In the genomic region with DNA sequence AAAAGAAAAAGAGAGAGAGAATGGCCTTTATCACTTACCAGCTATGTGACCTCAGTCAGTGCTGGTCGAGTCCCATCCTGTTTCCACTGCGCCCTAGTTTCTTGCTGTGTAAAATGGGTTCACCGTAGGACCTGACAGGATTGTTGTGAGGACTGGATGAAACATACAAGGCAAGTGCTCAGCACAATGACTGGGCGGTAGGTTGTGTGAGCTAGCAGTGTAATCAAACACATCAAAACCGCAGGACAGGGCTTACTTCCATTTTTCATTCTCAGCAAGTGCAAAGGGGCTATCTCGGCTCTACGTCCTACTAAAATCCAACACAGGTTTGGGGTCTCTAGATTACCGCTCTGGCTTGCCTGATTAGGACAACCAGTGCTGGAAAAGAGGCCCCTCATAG, we compare ENCODE assay signal across 10 cellular contexts. TPM values are rescaled to one million over a fixed set of nuclear protein-coding genes. Genes with fewer than 3 reads are reported as not detected.
DNase-seq lines count a peak whose midpoint lies in the region; ATAC-seq and TF ChIP-seq lines count a peak whose summit lies in the region.
"Had no signal": no experiment of that assay in that cellular context is flagged by ENCODE, and none has a peak within 500 bp of the region (broad histone marks: within the 10 kb centered on the region; RNA-seq: fewer than 3 reads in every experiment).

No MANE protein-coding gene starts in this region.

- H3K36me3 Mint-ChIP-seq in endodermal cell (ENCODE audit: low read depth), result peaks cover 7% of the 10 kb centered on the region
- peaks cover 0 to 7% (median 0%) of the 10 kb centered on the region in 5 donors for H3K36me3 Mint-ChIP-seq in naive thymus-derived CD4-positive, alpha-beta T cell
- peaks cover 6% of the 10 kb centered on the region in 2 donors for H3K36me3 Mint-ChIP-seq in CD4-positive, alpha-beta memory T cell

- no peaks in the 10 kb centered on the region for H3K27me3 Mint-ChIP-seq in endodermal cell (ENCODE audit: insufficient read depth)
- no peaks in the 10 kb centered on the region for H3K27me3 Mint-ChIP-seq in naive thymus-derived CD4-positive, alpha-beta T cell
- H3K27me3 Mint-ChIP-seq in CD4-positive, alpha-beta memory T cell, result no peaks in the 10 kb centered on the region
- H3K27me3 Mint-ChIP-seq: B cell had no signal

- peaks cover 7 to 23% (median 18%) of the 10 kb centered on the region in 9 donors for H3K4me1 ChIP-seq in heart right ventricle
- peaks cover 11% of the 10 kb centered on the region for H3K4me1 ChIP-seq in endodermal cell (ENCODE audit: control insufficient read depth, insufficient read depth, low read length)
- H3K4me1 ChIP-seq in naive thymus-derived CD4-positive, alpha-beta T cell (ENCODE audit: control insufficient read depth in 2 of 2, insufficient read depth in 2 of 2, low read length in 2 of 2), result no peaks in the 10 kb centered on the region
- H3K4me1 ChIP-seq in CD4-positive, alpha-beta memory T cell (ENCODE audit: insufficient read depth, low read length), result no peaks in the 10 kb centered on the region

- H3K36me3 ChIP-seq in heart right ventricle, result peaks cover 0 to 11% (median 0%) of the 10 kb centered on the region in 9 donors
- no peaks in the 10 kb centered on the region for H3K36me3 ChIP-seq in endodermal cell (ENCODE audit: control insufficient read depth, insufficient read depth, low read length)
- H3K36me3 ChIP-seq in naive thymus-derived CD4-positive, alpha-beta T cell (ENCODE audit: control insufficient read depth in 2 of 3, insufficient read depth in 3 of 3, low read length in 3 of 3), result no peaks in the 10 kb centered on the region
- H3K36me3 ChIP-seq in CD4-positive, alpha-beta memory T cell (ENCODE audit: insufficient read depth, low read length), result no peaks in the 10 kb centered on the region

- no peak overlapping the region for H3K4me3 ChIP-seq in heart right ventricle
- H3K4me3 ChIP-seq in endodermal cell (ENCODE audit: low read length), result no peak overlapping the region
- no peak overlapping the region for H3K4me3 ChIP-seq in naive thymus-derived CD4-positive, alpha-beta T cell (ENCODE audit: low read length)
- no peak overlapping the region for H3K4me3 ChIP-seq in CD4-positive, alpha-beta memory T cell (ENCODE audit: low read length in 2 of 2)

- peaks cover 17% of the 10 kb centered on the region for H3K4me1 Mint-ChIP-seq in endodermal cell
- H3K4me1 Mint-ChIP-seq in naive thymus-derived CD4-positive, alpha-beta T cell, result peaks cover 0 to 5% (median 0%) of the 10 kb centered on the region in 7 donors
- peaks cover 0 to 5% (median 0%) of the 10 kb centered on the region in 4 donors for H3K4me1 Mint-ChIP-seq in CD4-positive, alpha-beta memory T cell

- no peak for TF ChIP-seq CTCF in heart right ventricle (IDR thresholded peaks at IDR 0.05)
- no peak for TF ChIP-seq CTCF in endodermal cell (conservative IDR thresholded peaks at IDR 0.05)

- DNase-seq in heart right ventricle (no peak), Right ventricle myocardium superior (no peak), endodermal cell (peak; percentile 64), NCI-H1048 (lab: John Stamatoyannopoulos, UW) (no peak), cerebellar cortex (ENCODE audit: low spot score) (no peak)
- DNase-seq in naive thymus-derived CD4-positive, alpha-beta T cell, result no peak
- no peak for DNase-seq in CD4-positive, alpha-beta memory T cell
- DNase-seq: NCI-H345 had no signal

- H3K9me3 Mint-ChIP-seq in endodermal cell, result no peaks in the 10 kb centered on the region
- no peaks in the 10 kb centered on the region for H3K9me3 Mint-ChIP-seq in naive thymus-derived CD4-positive, alpha-beta T cell
- H3K9me3 Mint-ChIP-seq in CD4-positive, alpha-beta memory T cell, result no peaks in the 10 kb centered on the region

- H3K27ac ChIP-seq in heart right ventricle (peak overlapping the region in 8 of 10 donors; percentile 15 to 84 (median 70)), endodermal cell (ENCODE audit: low read depth, low read length) (peak overlapping the region; percentile 91)
- peak overlapping the region; percentile 7 for H3K27ac ChIP-seq in naive thymus-derived CD4-positive, alpha-beta T cell (ENCODE audit: low read depth, low read length)
- H3K27ac ChIP-seq in CD4-positive, alpha-beta memory T cell (ENCODE audit: low read depth, low read length), result no peak overlapping the region

- POLR2A ChIA-PET in naive thymus-derived CD4-positive, alpha-beta T cell (lab: Charles Lee), result no interaction called here
- POLR2A ChIA-PET in CD4-positive, alpha-beta memory T cell (lab: Charles Lee; ENCODE audit: partially characterized antibody), result no interaction called here

- peak overlapping the region; percentile 28 for H3K9ac ChIP-seq in endodermal cell (ENCODE audit: extremely low read depth, low read length, poor library complexity, severe bottlenecking)

- CTCF ChIA-PET in naive thymus-derived CD4-positive, alpha-beta T cell (lab: Charles Lee), result no interaction called here
- CTCF ChIA-PET in CD4-positive, alpha-beta memory T cell (lab: Charles Lee; ENCODE audit: partially characterized antibody), result interaction anchor here (1.1 kb wide), 1 partner anchor 12 kb away, joined by 3 read pairs; no protein-coding TSS in a partner anchor

- H3K27ac Mint-ChIP-seq in endodermal cell, result peak overlapping the region; percentile 19
- H3K27ac Mint-ChIP-seq in naive thymus-derived CD4-positive, alpha-beta T cell, result peak overlapping the region in 3 of 9 donors; percentile 14 to 51 (median 33)
- H3K27ac Mint-ChIP-seq in CD4-positive, alpha-beta memory T cell, result peak overlapping the region in 3 of 7 donors; percentile 62 to 68 (median 65)
- H3K27ac Mint-ChIP-seq: B cell had no signal

- intact Hi-C loops in heart right ventricle (cut with DNase I), result loop anchor here in 3 of 10 donors (5.0 kb wide), 2 partner anchors 33 to 38 kb away; a partner anchor contains a TSS
- intact Hi-C loops in Right ventricle myocardium superior (cut with DNase I), result no loop called here
- intact Hi-C loops in naive thymus-derived CD4-positive, alpha-beta T cell (cut with micrococcal nuclease), result no loop called here
- intact Hi-C loops in CD4-positive, alpha-beta memory T cell (cut with micrococcal nuclease), result no loop called here

- ATAC-seq in heart right ventricle, result peak in 3 of 8 donors; percentile 11 to 28 (median 27)
- no peak for ATAC-seq in Right ventricle myocardium superior (ENCODE audit: poor library complexity)
- no peak for ATAC-seq in naive thymus-derived CD4-positive, alpha-beta T cell
- no peak for ATAC-seq in GM18870 (IDR thresholded peaks at IDR 0.05; ENCODE audit: unreplicated experiment)

- no peaks in the 10 kb centered on the region for H3K9me3 ChIP-seq in heart right ventricle
- H3K9me3 ChIP-seq in endodermal cell (ENCODE audit: control insufficient read depth, low read length), result no peaks in the 10 kb centered on the region
- H3K9me3 ChIP-seq in naive thymus-derived CD4-positive, alpha-beta T cell (ENCODE audit: control insufficient read depth in 2 of 3, low read length in 3 of 3), result no peaks in the 10 kb centered on the region
- H3K9me3 ChIP-seq in CD4-positive, alpha-beta memory T cell (ENCODE audit: control insufficient read depth in 1 of 2, low read length in 2 of 2), result no peaks in the 10 kb centered on the region

- no peak overlapping the region for H3K4me3 Mint-ChIP-seq in endodermal cell
- no peak overlapping the region for H3K4me3 Mint-ChIP-seq in naive thymus-derived CD4-positive, alpha-beta T cell
- no peak overlapping the region for H3K4me3 Mint-ChIP-seq in CD4-positive, alpha-beta memory T cell
- H3K4me3 Mint-ChIP-seq: B cell had no signal

- WGBS in heart right ventricle, 2 donors, result 81 to 82% methylated on average over 8 of the region's 8 CpGs
- WGBS in endodermal cell (ENCODE audit: insufficient coverage in 1 of 2, insufficient read length in 1 of 2), 2 experiments, result 84 to 90% methylated on average over 6 to 8 of the region's 8 CpGs

- H3K27me3 ChIP-seq in heart right ventricle (no peaks in the 10 kb centered on the region), endodermal cell (ENCODE audit: control insufficient read depth, insufficient read depth, low read length, poor library complexity, severe bottlenecking) (no peaks in the 10 kb centered on the region)
- H3K27me3 ChIP-seq in naive thymus-derived CD4-positive, alpha-beta T cell (ENCODE audit: control insufficient read depth in 2 of 2, insufficient read depth in 2 of 2, low read length in 2 of 2), result no peaks in the 10 kb centered on the region
- H3K27me3 ChIP-seq in CD4-positive, alpha-beta memory T cell (ENCODE audit: insufficient read depth, low read length), result no peaks in the 10 kb centered on the region

RNA-seq across cellular contexts. Expression of a gene that starts 36.4 kb away (rescaled TPM):
- total RNA-seq in heart right ventricle (10 to 100 TPM; 47.9 to 69.9 (median 55.2) TPM), Right ventricle myocardium superior (51.8 TPM), endodermal cell (10 to 100 TPM; 85.7 to 87.3 TPM)
- polyA plus RNA-seq in heart right ventricle, result 10 to 100 TPM; 18.8 to 49.4 TPM
- 66.0 TPM for polyA plus RNA-seq in endodermal cell (2013, experiment 1 of 2)
- polyA plus RNA-seq in endodermal cell (2013, experiment 2 of 2), result 60.3 TPM
- total RNA-seq in naive thymus-derived CD4-positive, alpha-beta T cell, result 10 to 100 TPM; 39.7 to 71.9 (median 52.8) TPM
- 10 to 100 TPM; 23.9 to 32.2 TPM for polyA plus RNA-seq in naive thymus-derived CD4-positive, alpha-beta T cell
- 10 to 100 TPM; 70.3 to 74.8 TPM for total RNA-seq in CD4-positive, alpha-beta memory T cell
- polyA plus RNA-seq in CD4-positive, alpha-beta memory T cell, result 10 to 100 TPM; 11.0 to 35.8 TPM

RNA-seq across cellular contexts. Expression of a gene that starts 50.2 kb away (rescaled TPM):
- total RNA-seq in heart right ventricle (10 to 100 TPM; 10.6 to 18.5 (median 14.9) TPM), Right ventricle myocardium superior (13.8 TPM), endodermal cell (10 to 100 TPM; 23.6 to 24.5 TPM)
- polyA plus RNA-seq in heart right ventricle, result 1 to 10 TPM; 5.9 to 7.8 TPM
- polyA plus RNA-seq in endodermal cell (2013, experiment 1 of 2), result 19.5 TPM
- 18.3 TPM for polyA plus RNA-seq in endodermal cell (2013, experiment 2 of 2)
- total RNA-seq in naive thymus-derived CD4-positive, alpha-beta T cell, result 10 to 100 TPM; 19.5 to 25.5 (median 23.0) TPM
- polyA plus RNA-seq in naive thymus-derived CD4-positive, alpha-beta T cell, result 10 to 100 TPM; 19.4 to 27.3 TPM
- 10 to 100 TPM; 25.9 to 27.5 TPM for total RNA-seq in CD4-positive, alpha-beta memory T cell
- polyA plus RNA-seq in CD4-positive, alpha-beta memory T cell, result 10 to 100 TPM; 21.4 to 29.6 TPM

RNA-seq across cellular contexts. Expression of a gene that starts 50.3 kb away (rescaled TPM):
- total RNA-seq in heart right ventricle, result 10 to 100 TPM; 20.3 to 43.4 (median 35.6) TPM
- polyA plus RNA-seq in heart right ventricle, result 10 to 100 TPM in 1 of 2 donors, 1 to 10 TPM in 1; 7.8 to 35.5 TPM
- total RNA-seq in Right ventricle myocardium superior, result 29.5 TPM
- total RNA-seq in endodermal cell, result 10 to 100 TPM; 43.7 to 47.0 TPM
- polyA plus RNA-seq in endodermal cell (2013, experiment 1 of 2), result 34.4 TPM
- polyA plus RNA-seq in endodermal cell (2013, experiment 2 of 2), result 30.7 TPM
- total RNA-seq in naive thymus-derived CD4-positive, alpha-beta T cell, result 10 to 100 TPM; 28.4 to 65.3 (median 36.0) TPM
- polyA plus RNA-seq in naive thymus-derived CD4-positive, alpha-beta T cell, result 10 to 100 TPM; 10.4 to 18.2 TPM
- 10 to 100 TPM; 52.2 to 58.3 TPM for total RNA-seq in CD4-positive, alpha-beta memory T cell
- 10 to 100 TPM; 13.4 to 14.6 TPM for polyA plus RNA-seq in CD4-positive, alpha-beta memory T cell
